In the genomic region with DNA sequence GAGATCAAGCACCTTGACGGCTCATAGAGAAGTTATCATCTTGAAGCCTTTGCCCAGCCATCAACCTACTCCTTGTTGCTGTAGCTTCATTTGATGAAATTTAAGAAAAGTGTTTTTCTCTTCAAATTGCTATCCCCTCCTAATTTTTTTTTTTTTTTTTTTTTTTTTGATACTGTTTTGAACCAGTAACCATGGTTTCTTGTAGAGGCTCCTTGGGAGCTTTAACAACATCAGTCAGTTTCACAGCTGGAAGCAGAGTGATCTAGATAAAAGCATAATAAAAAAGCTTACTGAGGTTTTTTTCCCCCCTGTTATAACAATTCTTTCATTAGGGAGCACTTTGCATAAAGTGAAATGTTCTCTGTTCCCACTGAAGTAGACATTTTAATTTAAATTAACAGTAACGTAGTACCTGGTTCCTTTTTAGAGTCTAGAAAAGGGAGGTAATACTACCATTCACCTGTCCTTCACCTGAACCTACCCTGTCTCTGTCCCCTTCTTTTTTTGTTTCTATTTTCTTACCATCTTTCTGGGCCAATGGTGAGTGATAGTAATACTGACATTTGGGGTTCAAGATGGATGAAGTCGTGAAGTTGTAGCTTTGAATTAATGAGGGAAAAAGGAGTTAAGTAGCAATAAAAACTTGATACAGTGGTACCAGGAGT, we compare ENCODE assay signal across 21 cellular contexts.
"Had no signal": no experiment of that assay in that cellular context is flagged by ENCODE, and none has a peak within 500 bp of the region (broad histone marks: within the 10 kb centered on the region; RNA-seq: fewer than 3 reads in every experiment).

No MANE protein-coding gene starts in this region.

- H3K27me3 Mint-ChIP-seq: dendritic cell treated with granulocyte-macrophage colony-stimulating factor and Interleukin-4, amounts not matched to agents 40 ng/mL and 50 ng/mL, for 4 days; naive thymus-derived CD8-positive, alpha-beta T cell; stimulated activated memory B cell treated with anti-CD40 and anti-IgM and Interleukin-4, amounts not matched to agents 10 μg/mL and 1 μg/mL and 100 μg/mL, for 72 hours; stimulated activated naive CD8-positive, alpha-beta T cell treated with anti-CD3 and anti-CD28 coated beads, Interleukin-15, amount 100 ng/mL, for 72 hours had no signal

- H3K27me3 ChIP-seq: esophagus squamous epithelium, gastroesophageal sphincter, neutrophil, spleen, transverse colon had no signal

- H3K27ac ChIP-seq: esophagus squamous epithelium, gastroesophageal sphincter, neutrophil, spleen, thoracic aorta, transverse colon had no signal

- H3K9me3 Mint-ChIP-seq: dendritic cell treated with granulocyte-macrophage colony-stimulating factor and Interleukin-4, amounts not matched to agents 40 ng/mL and 50 ng/mL, for 4 days; naive thymus-derived CD8-positive, alpha-beta T cell; stimulated activated memory B cell treated with anti-CD40 and anti-IgM and Interleukin-4, amounts not matched to agents 10 μg/mL and 1 μg/mL and 100 μg/mL, for 72 hours had no signal

- ATAC-seq: gastroesophageal sphincter; left colon; mucosa of descending colon; naive thymus-derived CD8-positive, alpha-beta T cell; sciatic nerve; stimulated activated memory B cell treated with anti-CD40 and anti-IgM and Interleukin-4, amounts not matched to agents 10 μg/mL and 1 μg/mL and 100 μg/mL, for 72 hours; stimulated activated naive CD8-positive, alpha-beta T cell treated with anti-CD3 and anti-CD28 coated beads, Interleukin-15, amount 100 ng/mL, for 72 hours had no signal

- H3K9me3 ChIP-seq: esophagus squamous epithelium, gastroesophageal sphincter, mucosa of descending colon, neutrophil, spleen, thoracic aorta, transverse colon had no signal

- H3K27ac Mint-ChIP-seq: dendritic cell treated with granulocyte-macrophage colony-stimulating factor and Interleukin-4, amounts not matched to agents 40 ng/mL and 50 ng/mL, for 4 days; naive thymus-derived CD8-positive, alpha-beta T cell; stimulated activated memory B cell treated with anti-CD40 and anti-IgM and Interleukin-4, amounts not matched to agents 10 μg/mL and 1 μg/mL and 100 μg/mL, for 72 hours; stimulated activated naive CD8-positive, alpha-beta T cell treated with anti-CD3 and anti-CD28 coated beads, Interleukin-15, amount 100 ng/mL, for 72 hours had no signal

- H3K4me1 ChIP-seq: esophagus squamous epithelium, spleen had no signal

- H3K4me3 ChIP-seq: esophagus squamous epithelium, gastroesophageal sphincter, mucosa of descending colon, spleen, thoracic aorta, transverse colon had no signal

- FAIRE-seq: colon had no signal

- DNase-seq: esophagus squamous epithelium; foreskin fibroblast; glutamatergic neuron; left colon; mammary epithelial cell; mucosa of descending colon; naive thymus-derived CD8-positive, alpha-beta T cell; posterior cingulate gyrus; spleen; stimulated activated CD4-positive, alpha-beta T cell treated with anti-CD3 and anti-CD28 coated beads, Interleukin-15, amount 100 ng/mL, for 24 hours; stimulated activated CD4-positive, alpha-beta T cell treated with anti-CD3 and anti-CD28 coated beads, Interleukin-1b, Interleukin-23, amount 100 ng/mL, for 48 hours; stimulated activated CD4-positive, alpha-beta T cell treated with anti-CD3 and anti-CD28 coated beads, Interleukin-4, amount 100 ng/mL, for 24 hours; stimulated activated naive CD8-positive, alpha-beta T cell treated with anti-CD3 and anti-CD28 coated beads, Interleukin-15, amount 100 ng/mL, for 72 hours; transverse colon had no signal

- H3K4me3 Mint-ChIP-seq: dendritic cell treated with granulocyte-macrophage colony-stimulating factor and Interleukin-4, amounts not matched to agents 40 ng/mL and 50 ng/mL, for 4 days; naive thymus-derived CD8-positive, alpha-beta T cell; stimulated activated memory B cell treated with anti-CD40 and anti-IgM and Interleukin-4, amounts not matched to agents 10 μg/mL and 1 μg/mL and 100 μg/mL, for 72 hours; stimulated activated naive CD8-positive, alpha-beta T cell treated with anti-CD3 and anti-CD28 coated beads, Interleukin-15, amount 100 ng/mL, for 72 hours had no signal

- H3K36me3 ChIP-seq: thoracic aorta, transverse colon had no signal
